Comparison of ENCODE assay signal across 10 cellular contexts in the genomic region with DNA sequence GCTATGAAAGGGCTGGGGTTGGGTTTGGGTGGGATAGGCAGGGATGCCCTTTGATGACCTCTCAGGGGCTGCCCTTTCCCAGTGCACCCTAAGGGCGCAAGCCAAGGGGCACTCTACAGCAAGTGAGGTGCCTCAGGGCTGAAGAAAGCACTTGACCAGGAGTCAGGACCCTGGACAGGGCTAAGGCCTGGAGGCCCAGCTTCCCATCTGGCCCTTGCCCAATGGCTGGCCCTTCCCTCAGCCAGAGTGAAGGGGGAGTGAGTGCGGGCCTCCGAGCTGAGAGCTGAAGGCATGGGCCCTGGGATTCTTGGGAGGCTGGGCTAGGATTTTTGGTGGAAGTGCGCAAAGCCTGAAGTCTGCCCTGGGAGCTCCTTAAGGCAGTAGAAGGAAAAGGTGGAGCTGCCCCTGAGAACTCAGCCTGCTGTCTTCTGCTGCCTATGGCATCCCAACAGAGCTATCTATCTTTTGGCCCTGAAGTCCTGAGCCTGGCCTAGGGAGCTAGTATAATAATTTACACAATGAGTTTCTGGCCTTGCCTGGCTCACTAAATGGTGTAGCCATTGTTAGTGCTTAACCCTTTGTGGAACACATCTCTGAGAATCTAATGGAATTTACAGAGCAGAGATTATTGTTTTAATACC. TPM values are rescaled to one million over a fixed set of nuclear protein-coding genes. Genes with fewer than 3 reads are reported as not detected.
DNase-seq lines count a peak whose midpoint lies in the region; ATAC-seq and TF ChIP-seq lines count a peak whose summit lies in the region.
"Had no signal": no experiment of that assay in that cellular context is flagged by ENCODE, and none has a peak within 500 bp of the region (broad histone marks: within the 10 kb centered on the region; RNA-seq: fewer than 3 reads in every experiment).

No MANE protein-coding gene starts in this region.

- H3K4me3 ChIP-seq in HEK293 (ENCODE audit: low read depth, low read length) = no peak overlapping the region
- H3K4me3 ChIP-seq: gastrocnemius medialis had no signal

- H3K4me1 ChIP-seq in HEK293 (ENCODE audit: control insufficient read depth, insufficient read depth, low read length) = no peaks in the 10 kb centered on the region

- peaks cover 82% of the 10 kb centered on the region for H3K36me3 Mint-ChIP-seq in CD4-positive, alpha-beta T cell (ENCODE audit: low read depth)
- H3K36me3 Mint-ChIP-seq in memory B cell = peaks cover 21% of the 10 kb centered on the region

- POLR2A ChIA-PET in CD4-positive, alpha-beta T cell (lab: Charles Lee) = interaction anchor here (0.6 to 1.7 kb wide), 3 partner anchors 17 to 130 kb away, joined by 3 to 8 read pairs (median 4); a partner anchor contains a TSS
- POLR2A ChIA-PET in HEK293 (lab: Yijun Ruan, JAX) = no interaction called here

- peak overlapping the region; percentile 53 for H3K27ac Mint-ChIP-seq in CD4-positive, alpha-beta T cell
- peak overlapping the region; percentile 99 for H3K27ac Mint-ChIP-seq in memory B cell

- H3K9me3 Mint-ChIP-seq in CD4-positive, alpha-beta T cell = no peaks in the 10 kb centered on the region
- no peaks in the 10 kb centered on the region for H3K9me3 Mint-ChIP-seq in memory B cell

- H3K27me3 Mint-ChIP-seq in CD4-positive, alpha-beta T cell = no peaks in the 10 kb centered on the region
- H3K27me3 Mint-ChIP-seq in memory B cell = no peaks in the 10 kb centered on the region

- no peaks in the 10 kb centered on the region for H3K27me3 ChIP-seq in CD4-positive, alpha-beta T cell (ENCODE audit: control insufficient read depth, insufficient read depth, low read length)
- H3K27me3 ChIP-seq: gastrocnemius medialis had no signal

- no peaks in the 10 kb centered on the region for H3K9me3 ChIP-seq in CD4-positive, alpha-beta T cell (ENCODE audit: control insufficient read depth, low read length)
- H3K9me3 ChIP-seq in HEK293 (ENCODE audit: control insufficient read depth, insufficient read depth, low read depth, low read length) = no peaks in the 10 kb centered on the region
- H3K9me3 ChIP-seq: gastrocnemius medialis had no signal

- H3K27ac ChIP-seq in CD4-positive, alpha-beta T cell (ENCODE audit: low read depth, low read length) = no peak overlapping the region
- no peak overlapping the region for H3K27ac ChIP-seq in HEK293 (ENCODE audit: extremely low read depth, low read depth, low read length)
- H3K27ac ChIP-seq: gastrocnemius medialis had no signal

- CTCF ChIA-PET in CD4-positive, alpha-beta T cell (lab: Charles Lee) = interaction anchor here (2.5 kb wide), 1 partner anchor 14 kb away, joined by 10 read pairs; no protein-coding TSS in a partner anchor
- CTCF ChIA-PET in HEK293 (lab: Yijun Ruan, JAX) = interaction anchor here (0.6 kb wide), 2 partner anchors 35 to 106 kb away, joined by 3 to 7 read pairs; no protein-coding TSS in a partner anchor

- H3K4me3 Mint-ChIP-seq in CD4-positive, alpha-beta T cell = peak overlapping the region; percentile 42
- H3K4me3 Mint-ChIP-seq in memory B cell = peak overlapping the region; percentile 54

- intact Hi-C loops in CD4-positive, alpha-beta T cell (cut with DNase I, micrococcal nuclease) = no loop called here

- H3K36me3 ChIP-seq in HEK293 (ENCODE audit: control insufficient read depth in 2 of 2, insufficient read depth in 1 of 2, low read length in 2 of 2) = no peaks in the 10 kb centered on the region; a peak in 1 of 3 replicates

- ATAC-seq in CD4-positive, alpha-beta T cell (ENCODE audit: poor library complexity) = no peak
- ATAC-seq in memory B cell (ENCODE audit: low read depth) = no peak
- ATAC-seq: gastrocnemius medialis had no signal

- no peak for TF ChIP-seq CTCF in CD4-positive, alpha-beta T cell (IDR thresholded peaks at IDR 0.05)
- no peak for TF ChIP-seq CTCF in HEK293 (tag by site-specific recombination; IDR thresholded peaks at IDR 0.05)

- H3K4me1 Mint-ChIP-seq in CD4-positive, alpha-beta T cell (ENCODE audit: low read depth) = peaks cover 50% of the 10 kb centered on the region
- H3K4me1 Mint-ChIP-seq in memory B cell = peaks cover 50% of the 10 kb centered on the region

- DNase-seq in CD4-positive, alpha-beta T cell = no peak
- DNase-seq in astrocyte of the hippocampus (ENCODE audit: low read depth, low spot score) (peak; percentile 82), memory B cell (ENCODE audit: low spot score in 2 of 2) (peak in 1 of 2 donors; percentile 33), NCI-H1048 (lab: John Stamatoyannopoulos, UW) (no peak), NCI-H2029 (lab: John Stamatoyannopoulos, UW) (no peak), NCI-H1436 (lab: John Stamatoyannopoulos, UW) (no peak), NCI-H82 (lab: John Stamatoyannopoulos, UW) (no peak)
- DNase-seq: gastrocnemius medialis, NCI-H2171 had no signal

TF ChIP-seq in HEK293, 187 proteins besides CTCF, POLR2A, EP300 and RAD21:
- TF ChIP-seq ZNF830 (tag by site-specific recombination; IDR thresholded peaks at IDR 0.05; ENCODE audit: low read depth) = no peak
- TF ChIP-seq, protein P1, sequence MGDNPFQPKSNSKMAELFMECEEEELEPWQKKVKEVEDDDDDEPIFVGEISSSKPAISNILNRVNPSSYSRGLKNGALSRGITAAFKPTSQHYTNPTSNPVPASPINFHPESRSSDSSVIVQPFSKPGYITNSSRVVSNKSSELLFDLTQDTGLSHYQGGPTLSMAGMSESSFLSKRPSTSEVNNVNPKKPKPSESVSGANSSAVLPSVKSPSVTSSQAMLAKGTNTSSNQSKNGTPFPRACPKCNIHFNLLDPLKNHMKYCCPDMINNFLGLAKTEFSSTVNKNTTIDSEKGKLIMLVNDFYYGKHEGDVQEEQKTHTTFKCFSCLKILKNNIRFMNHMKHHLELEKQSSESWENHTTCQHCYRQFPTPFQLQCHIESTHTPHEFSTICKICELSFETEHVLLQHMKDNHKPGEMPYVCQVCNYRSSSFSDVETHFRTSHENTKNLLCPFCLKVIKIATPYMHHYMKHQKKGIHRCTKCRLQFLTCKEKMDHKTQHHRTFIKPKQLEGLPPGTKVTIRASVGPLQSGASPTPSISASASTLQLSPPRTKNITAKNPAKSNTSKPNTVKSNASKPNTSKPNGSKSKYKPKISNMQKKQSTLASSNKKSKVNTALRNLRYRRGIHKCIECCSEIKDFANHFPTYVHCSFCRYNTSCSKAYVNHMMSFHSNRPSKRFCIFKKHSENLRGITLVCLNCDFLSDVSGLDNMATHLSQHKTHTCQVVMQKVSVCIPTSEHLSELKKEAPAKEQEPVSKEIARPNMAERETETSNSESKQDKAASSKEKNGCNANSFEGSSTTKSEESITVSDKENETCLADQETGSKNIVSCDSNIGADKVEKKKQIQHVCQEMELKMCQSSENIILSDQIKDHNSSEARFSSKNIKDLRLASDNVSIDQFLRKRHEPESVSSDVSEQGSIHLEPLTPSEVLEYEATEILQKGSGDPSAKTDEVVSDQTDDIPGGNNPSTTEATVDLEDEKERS (tag by site-specific recombination; IDR thresholded peaks at IDR 0.05) = no peak
- TF ChIP-seq, protein P2, sequence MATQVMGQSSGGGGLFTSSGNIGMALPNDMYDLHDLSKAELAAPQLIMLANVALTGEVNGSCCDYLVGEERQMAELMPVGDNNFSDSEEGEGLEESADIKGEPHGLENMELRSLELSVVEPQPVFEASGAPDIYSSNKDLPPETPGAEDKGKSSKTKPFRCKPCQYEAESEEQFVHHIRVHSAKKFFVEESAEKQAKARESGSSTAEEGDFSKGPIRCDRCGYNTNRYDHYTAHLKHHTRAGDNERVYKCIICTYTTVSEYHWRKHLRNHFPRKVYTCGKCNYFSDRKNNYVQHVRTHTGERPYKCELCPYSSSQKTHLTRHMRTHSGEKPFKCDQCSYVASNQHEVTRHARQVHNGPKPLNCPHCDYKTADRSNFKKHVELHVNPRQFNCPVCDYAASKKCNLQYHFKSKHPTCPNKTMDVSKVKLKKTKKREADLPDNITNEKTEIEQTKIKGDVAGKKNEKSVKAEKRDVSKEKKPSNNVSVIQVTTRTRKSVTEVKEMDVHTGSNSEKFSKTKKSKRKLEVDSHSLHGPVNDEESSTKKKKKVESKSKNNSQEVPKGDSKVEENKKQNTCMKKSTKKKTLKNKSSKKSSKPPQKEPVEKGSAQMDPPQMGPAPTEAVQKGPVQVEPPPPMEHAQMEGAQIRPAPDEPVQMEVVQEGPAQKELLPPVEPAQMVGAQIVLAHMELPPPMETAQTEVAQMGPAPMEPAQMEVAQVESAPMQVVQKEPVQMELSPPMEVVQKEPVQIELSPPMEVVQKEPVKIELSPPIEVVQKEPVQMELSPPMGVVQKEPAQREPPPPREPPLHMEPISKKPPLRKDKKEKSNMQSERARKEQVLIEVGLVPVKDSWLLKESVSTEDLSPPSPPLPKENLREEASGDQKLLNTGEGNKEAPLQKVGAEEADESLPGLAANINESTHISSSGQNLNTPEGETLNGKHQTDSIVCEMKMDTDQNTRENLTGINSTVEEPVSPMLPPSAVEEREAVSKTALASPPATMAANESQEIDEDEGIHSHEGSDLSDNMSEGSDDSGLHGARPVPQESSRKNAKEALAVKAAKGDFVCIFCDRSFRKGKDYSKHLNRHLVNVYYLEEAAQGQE (tag by site-specific recombination; IDR thresholded peaks at IDR 0.05) = peak; percentile 97

RNA-seq across cellular contexts. Expression of a gene that starts 16.4 kb away (rescaled TPM):
- 100 to 1,000 TPM; 120 to 124 TPM for total RNA-seq in CD4-positive, alpha-beta T cell
